2 cellular contexts compared by ENCODE assay signal in the genomic region with DNA sequence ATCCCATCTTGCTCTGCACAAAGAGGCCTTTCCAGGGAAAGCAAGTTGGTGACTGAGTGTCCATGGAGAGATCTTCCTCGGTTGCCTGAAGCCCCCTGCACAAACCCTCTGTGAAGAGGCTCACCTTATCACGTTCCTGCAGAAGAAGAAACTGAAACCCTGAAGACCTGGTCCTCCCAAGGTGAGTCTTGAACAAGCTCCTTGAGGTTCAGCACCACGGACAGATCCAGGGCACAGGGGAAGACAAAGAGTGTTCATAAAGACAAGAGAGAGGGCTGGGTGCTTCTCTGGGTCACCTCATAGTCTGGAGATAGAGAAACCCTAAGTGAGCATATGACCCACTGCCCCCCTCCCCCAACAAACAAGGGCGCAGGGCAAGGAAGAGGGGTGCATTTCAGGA.
TF ChIP-seq lines count a peak whose summit lies in the region.

No MANE protein-coding gene starts in this region.

TF ChIP-seq in GM23338, 12 proteins besides CTCF, POLR2A, EP300 and RAD21:
- no peak for TF ChIP-seq EZH2 (IDR thresholded peaks at IDR 0.05; ENCODE audit: low read depth, unreplicated experiment)
- TF ChIP-seq, protein P1, sequence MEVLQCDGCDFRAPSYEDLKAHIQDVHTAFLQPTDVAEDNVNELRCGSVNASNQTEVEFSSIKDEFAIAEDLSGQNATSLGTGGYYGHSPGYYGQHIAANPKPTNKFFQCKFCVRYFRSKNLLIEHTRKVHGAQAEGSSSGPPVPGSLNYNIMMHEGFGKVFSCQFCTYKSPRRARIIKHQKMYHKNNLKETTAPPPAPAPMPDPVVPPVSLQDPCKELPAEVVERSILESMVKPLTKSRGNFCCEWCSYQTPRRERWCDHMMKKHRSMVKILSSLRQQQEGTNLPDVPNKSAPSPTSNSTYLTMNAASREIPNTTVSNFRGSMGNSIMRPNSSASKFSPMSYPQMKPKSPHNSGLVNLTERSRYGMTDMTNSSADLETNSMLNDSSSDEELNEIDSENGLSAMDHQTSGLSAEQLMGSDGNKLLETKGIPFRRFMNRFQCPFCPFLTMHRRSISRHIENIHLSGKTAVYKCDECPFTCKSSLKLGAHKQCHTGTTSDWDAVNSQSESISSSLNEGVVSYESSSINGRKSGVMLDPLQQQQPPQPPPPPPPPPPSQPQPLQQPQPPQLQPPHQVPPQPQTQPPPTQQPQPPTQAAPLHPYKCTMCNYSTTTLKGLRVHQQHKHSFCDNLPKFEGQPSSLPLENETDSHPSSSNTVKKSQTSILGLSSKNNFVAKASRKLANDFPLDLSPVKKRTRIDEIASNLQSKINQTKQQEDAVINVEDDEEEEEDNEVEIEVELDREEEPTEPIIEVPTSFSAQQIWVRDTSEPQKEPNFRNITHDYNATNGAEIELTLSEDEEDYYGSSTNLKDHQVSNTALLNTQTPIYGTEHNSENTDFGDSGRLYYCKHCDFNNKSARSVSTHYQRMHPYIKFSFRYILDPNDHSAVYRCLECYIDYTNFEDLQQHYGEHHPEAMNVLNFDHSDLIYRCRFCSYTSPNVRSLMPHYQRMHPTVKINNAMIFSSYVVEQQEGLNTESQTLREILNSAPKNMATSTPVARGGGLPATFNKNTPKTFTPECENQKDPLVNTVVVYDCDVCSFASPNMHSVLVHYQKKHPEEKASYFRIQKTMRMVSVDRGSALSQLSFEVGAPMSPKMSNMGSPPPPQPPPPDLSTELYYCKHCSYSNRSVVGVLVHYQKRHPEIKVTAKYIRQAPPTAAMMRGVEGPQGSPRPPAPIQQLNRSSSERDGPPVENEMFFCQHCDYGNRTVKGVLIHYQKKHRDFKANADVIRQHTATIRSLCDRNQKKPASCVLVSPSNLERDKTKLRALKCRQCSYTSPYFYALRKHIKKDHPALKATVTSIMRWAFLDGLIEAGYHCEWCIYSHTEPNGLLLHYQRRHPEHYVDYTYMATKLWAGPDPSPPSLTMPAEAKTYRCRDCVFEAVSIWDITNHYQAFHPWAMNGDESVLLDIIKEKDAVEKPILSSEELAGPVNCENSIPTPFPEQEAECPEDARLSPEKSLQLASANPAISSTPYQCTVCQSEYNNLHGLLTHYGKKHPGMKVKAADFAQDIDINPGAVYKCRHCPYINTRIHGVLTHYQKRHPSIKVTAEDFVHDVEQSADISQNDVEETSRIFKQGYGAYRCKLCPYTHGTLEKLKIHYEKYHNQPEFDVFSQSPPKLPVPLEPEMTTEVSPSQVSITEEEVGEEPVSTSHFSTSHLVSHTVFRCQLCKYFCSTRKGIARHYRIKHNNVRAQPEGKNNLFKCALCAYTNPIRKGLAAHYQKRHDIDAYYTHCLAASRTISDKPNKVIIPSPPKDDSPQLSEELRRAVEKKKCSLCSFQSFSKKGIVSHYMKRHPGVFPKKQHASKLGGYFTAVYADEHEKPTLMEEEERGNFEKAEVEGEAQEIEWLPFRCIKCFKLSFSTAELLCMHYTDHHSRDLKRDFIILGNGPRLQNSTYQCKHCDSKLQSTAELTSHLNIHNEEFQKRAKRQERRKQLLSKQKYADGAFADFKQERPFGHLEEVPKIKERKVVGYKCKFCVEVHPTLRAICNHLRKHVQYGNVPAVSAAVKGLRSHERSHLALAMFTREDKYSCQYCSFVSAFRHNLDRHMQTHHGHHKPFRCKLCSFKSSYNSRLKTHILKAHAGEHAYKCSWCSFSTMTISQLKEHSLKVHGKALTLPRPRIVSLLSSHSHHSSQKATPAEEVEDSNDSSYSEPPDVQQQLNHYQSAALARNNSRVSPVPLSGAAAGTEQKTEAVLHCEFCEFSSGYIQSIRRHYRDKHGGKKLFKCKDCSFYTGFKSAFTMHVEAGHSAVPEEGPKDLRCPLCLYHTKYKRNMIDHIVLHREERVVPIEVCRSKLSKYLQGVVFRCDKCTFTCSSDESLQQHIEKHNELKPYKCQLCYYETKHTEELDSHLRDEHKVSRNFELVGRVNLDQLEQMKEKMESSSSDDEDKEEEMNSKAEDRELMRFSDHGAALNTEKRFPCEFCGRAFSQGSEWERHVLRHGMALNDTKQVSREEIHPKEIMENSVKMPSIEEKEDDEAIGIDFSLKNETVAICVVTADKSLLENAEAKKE (CRISPR knock-in tag; IDR thresholded peaks at IDR 0.05): peak; percentile 82
- TF ChIP-seq, protein P2, sequence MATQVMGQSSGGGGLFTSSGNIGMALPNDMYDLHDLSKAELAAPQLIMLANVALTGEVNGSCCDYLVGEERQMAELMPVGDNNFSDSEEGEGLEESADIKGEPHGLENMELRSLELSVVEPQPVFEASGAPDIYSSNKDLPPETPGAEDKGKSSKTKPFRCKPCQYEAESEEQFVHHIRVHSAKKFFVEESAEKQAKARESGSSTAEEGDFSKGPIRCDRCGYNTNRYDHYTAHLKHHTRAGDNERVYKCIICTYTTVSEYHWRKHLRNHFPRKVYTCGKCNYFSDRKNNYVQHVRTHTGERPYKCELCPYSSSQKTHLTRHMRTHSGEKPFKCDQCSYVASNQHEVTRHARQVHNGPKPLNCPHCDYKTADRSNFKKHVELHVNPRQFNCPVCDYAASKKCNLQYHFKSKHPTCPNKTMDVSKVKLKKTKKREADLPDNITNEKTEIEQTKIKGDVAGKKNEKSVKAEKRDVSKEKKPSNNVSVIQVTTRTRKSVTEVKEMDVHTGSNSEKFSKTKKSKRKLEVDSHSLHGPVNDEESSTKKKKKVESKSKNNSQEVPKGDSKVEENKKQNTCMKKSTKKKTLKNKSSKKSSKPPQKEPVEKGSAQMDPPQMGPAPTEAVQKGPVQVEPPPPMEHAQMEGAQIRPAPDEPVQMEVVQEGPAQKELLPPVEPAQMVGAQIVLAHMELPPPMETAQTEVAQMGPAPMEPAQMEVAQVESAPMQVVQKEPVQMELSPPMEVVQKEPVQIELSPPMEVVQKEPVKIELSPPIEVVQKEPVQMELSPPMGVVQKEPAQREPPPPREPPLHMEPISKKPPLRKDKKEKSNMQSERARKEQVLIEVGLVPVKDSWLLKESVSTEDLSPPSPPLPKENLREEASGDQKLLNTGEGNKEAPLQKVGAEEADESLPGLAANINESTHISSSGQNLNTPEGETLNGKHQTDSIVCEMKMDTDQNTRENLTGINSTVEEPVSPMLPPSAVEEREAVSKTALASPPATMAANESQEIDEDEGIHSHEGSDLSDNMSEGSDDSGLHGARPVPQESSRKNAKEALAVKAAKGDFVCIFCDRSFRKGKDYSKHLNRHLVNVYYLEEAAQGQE (IDR thresholded peaks at IDR 0.05; ENCODE audit: unreplicated experiment): peak; percentile 91

TF ChIP-seq in GM12878, 131 proteins besides CTCF, POLR2A, EP300 and RAD21:
- TF ChIP-seq KAT2A (conservative IDR thresholded peaks at IDR 0.05; ENCODE audit: control insufficient read depth, low read depth, low read length): no peak
- TF ChIP-seq, protein P2 (IDR thresholded peaks at IDR 0.05; ENCODE audit: low read depth, low read length): peak; percentile 92
